ENCODE assay signal across 1 cellular context in genomic region chr19:18233224-18233825, GRCh38.
TF ChIP-seq lines count a peak whose summit lies in the region.

No MANE protein-coding gene starts in this region.

TF ChIP-seq in HepG2, 621 proteins besides CTCF, POLR2A, EP300 and RAD21 (continued from another document and continues in another):
- TF ChIP-seq TERF1 (CRISPR knock-in tag; IDR thresholded peaks at IDR 0.05), result no peak
- peak; percentile 92 for TF ChIP-seq ZNF414 (CRISPR knock-in tag; IDR thresholded peaks at IDR 0.05)
- peak; percentile 33; the same call in 1 of the 2 replicates for TF ChIP-seq ZSCAN25 (CRISPR knock-in tag; IDR thresholded peaks at IDR 0.05)
- 0 out of 2 replicates have a peak, but pooled peaks have one; percentile 48 for TF ChIP-seq KDM1A (CRISPR knock-in tag; IDR thresholded peaks at IDR 0.05)
- peak; percentile 88; the same call in 1 of the 2 replicates for TF ChIP-seq NCOA1 (CRISPR knock-in tag; IDR thresholded peaks at IDR 0.05)
- no peak for TF ChIP-seq ZHX2 (IDR thresholded peaks at IDR 0.05; ENCODE audit: low read depth)
- TF ChIP-seq ZHX2 (CRISPR knock-in tag; IDR thresholded peaks at IDR 0.05; ENCODE audit: borderline replicate concordance), result peak; percentile 96
- TF ChIP-seq ZNF546 (CRISPR knock-in tag; conservative IDR thresholded peaks at IDR 0.05), result peak; percentile 86; the same call in 1 of the 2 replicates
- peak; percentile 75; the same call in 1 of the 2 replicates for TF ChIP-seq ZNF557 (CRISPR knock-in tag; IDR thresholded peaks at IDR 0.05)
- TF ChIP-seq PAXIP1 (CRISPR knock-in tag; conservative IDR thresholded peaks at IDR 0.05), result 0 out of 2 replicates have a peak, but pooled peaks have one; percentile 30
- peak; percentile 90; the same call in 1 of the 2 replicates for TF ChIP-seq LBX2 (CRISPR knock-in tag; IDR thresholded peaks at IDR 0.05; ENCODE audit: borderline replicate concordance)
- TF ChIP-seq ARNT (IDR thresholded peaks at IDR 0.05), result no peak
- no peak for TF ChIP-seq FOXK2 (IDR thresholded peaks at IDR 0.05)
- 0 out of 2 replicates have a peak, but pooled peaks have one; percentile 79 for TF ChIP-seq ZNF720 (CRISPR knock-in tag; IDR thresholded peaks at IDR 0.05)
- no peak for TF ChIP-seq SOX13 (IDR thresholded peaks at IDR 0.05)
- TF ChIP-seq SOX13 (CRISPR knock-in tag; conservative IDR thresholded peaks at IDR 0.05 in 1 of 2, IDR thresholded peaks at IDR 0.05 in 1 of 2), result peak in 1 of 2 experiments; percentile 42; a peak in 1 of 4 replicates
- TF ChIP-seq ZBTB42 (CRISPR knock-in tag; IDR thresholded peaks at IDR 0.05), result peak; percentile 85
- peak; percentile 84; the same call in 1 of the 2 replicates for TF ChIP-seq AHR (CRISPR knock-in tag; IDR thresholded peaks at IDR 0.05)
- TF ChIP-seq RAD51 (IDR thresholded peaks at IDR 0.05; ENCODE audit: borderline replicate concordance), result no peak
- TF ChIP-seq SMARCC2 (IDR thresholded peaks at IDR 0.05), result no peak
- peak; percentile 62 for TF ChIP-seq ZNF878 (CRISPR knock-in tag; IDR thresholded peaks at IDR 0.05)
- TF ChIP-seq ZNF615 (CRISPR knock-in tag; IDR thresholded peaks at IDR 0.05; ENCODE audit: borderline replicate concordance), result peak; percentile 66; the same call in 1 of the 2 replicates
- TF ChIP-seq ZFP62 (CRISPR knock-in tag; IDR thresholded peaks at IDR 0.05), result no peak
- TF ChIP-seq CENPT (CRISPR knock-in tag; IDR thresholded peaks at IDR 0.05; ENCODE audit: low read depth), result no peak
- TF ChIP-seq HES4 (CRISPR knock-in tag; IDR thresholded peaks at IDR 0.05; ENCODE audit: borderline replicate concordance), result peak; percentile 86
- TF ChIP-seq TEF (CRISPR knock-in tag; IDR thresholded peaks at IDR 0.05), result peak; percentile 69; the same call in 1 of the 2 replicates
- TF ChIP-seq ATF3 (CRISPR knock-in tag; IDR thresholded peaks at IDR 0.05), result peak; percentile 67; the same call in 1 of the 2 replicates
- peak; percentile 77 for TF ChIP-seq NR0B2 (CRISPR knock-in tag; IDR thresholded peaks at IDR 0.05)
- TF ChIP-seq ZBTB37 (CRISPR knock-in tag; IDR thresholded peaks at IDR 0.05), result 0 out of 2 replicates have a peak, but pooled peaks have one; percentile 64
- TF ChIP-seq FOSL1 (CRISPR knock-in tag; IDR thresholded peaks at IDR 0.05; ENCODE audit: borderline replicate concordance), result no peak
- peak; percentile 82; the same call in 1 of the 2 replicates for TF ChIP-seq ZC3H13 (CRISPR knock-in tag; IDR thresholded peaks at IDR 0.05)
- peak; percentile 95 for TF ChIP-seq ZBTB25 (CRISPR knock-in tag; IDR thresholded peaks at IDR 0.05)
- 0 out of 2 replicates have a peak, but pooled peaks have one; percentile 92 for TF ChIP-seq ZIK1 (CRISPR knock-in tag; IDR thresholded peaks at IDR 0.05; ENCODE audit: borderline replicate concordance, low read depth)
- TF ChIP-seq MYC (CRISPR knock-in tag; IDR thresholded peaks at IDR 0.05; ENCODE audit: borderline replicate concordance), result peak; percentile 72; the same call in 1 of the 2 replicates
- TF ChIP-seq ZNF451 (CRISPR knock-in tag; IDR thresholded peaks at IDR 0.05), result peak; percentile 84; the same call in 1 of the 2 replicates
- TF ChIP-seq JDP2 (CRISPR knock-in tag; IDR thresholded peaks at IDR 0.05; ENCODE audit: borderline replicate concordance), result peak; percentile 67; the same call in 1 of the 2 replicates
- peak; percentile 66; the same call in 1 of the 2 replicates for TF ChIP-seq MIXL1 (CRISPR knock-in tag; IDR thresholded peaks at IDR 0.05)
- TF ChIP-seq ATF2 (CRISPR knock-in tag; IDR thresholded peaks at IDR 0.05), result peak; percentile 74; the same call in 1 of the 2 replicates
- TF ChIP-seq ZNF343 (CRISPR knock-in tag; IDR thresholded peaks at IDR 0.05), result 0 out of 2 replicates have a peak, but pooled peaks have one; percentile 39
- TF ChIP-seq PCBP1 (IDR thresholded peaks at IDR 0.05; ENCODE audit: borderline replicate concordance, low read depth, low read length), result no peak
- peak; percentile 92; the same call in 1 of the 2 replicates for TF ChIP-seq FOXC1 (CRISPR knock-in tag; IDR thresholded peaks at IDR 0.05; ENCODE audit: borderline replicate concordance)
- no peak for TF ChIP-seq FIP1L1 (IDR thresholded peaks at IDR 0.05; ENCODE audit: borderline replicate concordance, insufficient read depth, low read depth, low read length)
- peak; percentile 97 for TF ChIP-seq ZNF124 (CRISPR knock-in tag; IDR thresholded peaks at IDR 0.05)
